ENCODE assay signal across 1 cellular context in genomic region chr10:68153473-68154210, GRCh38.
A peak's percentile ranks its signal among the peaks of the same experiment; 100 is the strongest.
TF ChIP-seq lines count a peak whose summit lies in the region.

No MANE protein-coding gene starts in this region.

TF ChIP-seq in HEK293, 187 proteins besides CTCF, POLR2A, EP300 and RAD21 (continued from another document and continues in another):
- TF ChIP-seq ZNF654 (tag by site-specific recombination; IDR thresholded peaks at IDR 0.05; ENCODE audit: low read depth) (peak; percentile 43), ZNF37A (tag by site-specific recombination; IDR thresholded peaks at IDR 0.05) (peak; percentile 67; the same call in 1 of the 2 replicates), REPIN1 (tag by site-specific recombination; IDR thresholded peaks at IDR 0.05; ENCODE audit: low read depth) (peak; percentile 7; the same call in 1 of the 2 replicates), ZFP3 (tag by site-specific recombination; IDR thresholded peaks at IDR 0.05; ENCODE audit: low read depth) (no peak), ZNF658 (tag by site-specific recombination; IDR thresholded peaks at IDR 0.05) (no peak), GFI1B (tag by site-specific recombination; IDR thresholded peaks at IDR 0.05) (peak; percentile 80; the same call in 1 of the 2 replicates), ZNF433 (tag by site-specific recombination; IDR thresholded peaks at IDR 0.05; ENCODE audit: low read depth) (no peak), PRDM10 (tag by site-specific recombination; IDR thresholded peaks at IDR 0.05) (peak; percentile 64), ZSCAN30 (tag by site-specific recombination; IDR thresholded peaks at IDR 0.05) (no peak), FEZF1 (tag by site-specific recombination; IDR thresholded peaks at IDR 0.05) (peak; percentile 61), ZNF529 (tag by site-specific recombination; IDR thresholded peaks at IDR 0.05; ENCODE audit: insufficient replicate concordance) (no peak), ZBTB1 (tag by site-specific recombination; IDR thresholded peaks at IDR 0.05) (0 out of 2 replicates have a peak, but pooled peaks have one; percentile 46), ZNF701 (tag by site-specific recombination; IDR thresholded peaks at IDR 0.05) (no peak), ZNF10 (tag by site-specific recombination; IDR thresholded peaks at IDR 0.05) (peak; percentile 96), ZSCAN23 (tag by site-specific recombination; IDR thresholded peaks at IDR 0.05) (peak; percentile 97), ZNF423 (tag by site-specific recombination; IDR thresholded peaks at IDR 0.05) (no peak), ZNF112 (tag by site-specific recombination; IDR thresholded peaks at IDR 0.05) (no peak), KLF8 (tag by site-specific recombination; IDR thresholded peaks at IDR 0.05) (peak; percentile 95), BCL11A (tag by site-specific recombination; IDR thresholded peaks at IDR 0.05; ENCODE audit: low read depth) (peak; percentile 96), SALL2 (tag by site-specific recombination; IDR thresholded peaks at IDR 0.05; ENCODE audit: borderline replicate concordance) (no peak), ZFP69B (tag by site-specific recombination; IDR thresholded peaks at IDR 0.05) (peak; percentile 89), YY2 (tag by site-specific recombination; IDR thresholded peaks at IDR 0.05) (0 out of 2 replicates have a peak, but pooled peaks have one; percentile 29), GLI4 (tag by site-specific recombination; IDR thresholded peaks at IDR 0.05) (no peak), ZNF169 (tag by site-specific recombination; IDR thresholded peaks at IDR 0.05) (no peak), ZNF501 (tag by site-specific recombination; IDR thresholded peaks at IDR 0.05) (no peak), ZNF175 (tag by site-specific recombination; IDR thresholded peaks at IDR 0.05) (no peak), EGR2 (tag by site-specific recombination; IDR thresholded peaks at IDR 0.05; ENCODE audit: low read depth) (no peak), ZNF221 (tag by site-specific recombination; IDR thresholded peaks at IDR 0.05; ENCODE audit: borderline replicate concordance) (no peak), TSHZ1 (tag by site-specific recombination; IDR thresholded peaks at IDR 0.05; ENCODE audit: borderline replicate concordance) (peak; percentile 99), ZNF214 (tag by site-specific recombination; IDR thresholded peaks at IDR 0.05; ENCODE audit: borderline replicate concordance) (no peak), ZNF768 (tag by site-specific recombination; IDR thresholded peaks at IDR 0.05) (no peak), RBAK (tag by site-specific recombination; IDR thresholded peaks at IDR 0.05) (no peak), ZNF211 (tag by site-specific recombination; IDR thresholded peaks at IDR 0.05; ENCODE audit: low read depth) (no peak), ZNF184 (tag by site-specific recombination; IDR thresholded peaks at IDR 0.05) (peak; percentile 87; the same call in 1 of the 2 replicates), ZNF404 (tag by site-specific recombination; IDR thresholded peaks at IDR 0.05) (no peak), ZNF677 (tag by site-specific recombination; IDR thresholded peaks at IDR 0.05) (no peak), ZNF621 (tag by site-specific recombination; IDR thresholded peaks at IDR 0.05) (no peak), ZNF624 (tag by site-specific recombination; IDR thresholded peaks at IDR 0.05) (no peak), KLF9 (tag by site-specific recombination; IDR thresholded peaks at IDR 0.05; ENCODE audit: low read depth) (peak; percentile 42; the same call in 1 of the 2 replicates), ZNF335 (tag by site-specific recombination; conservative IDR thresholded peaks at IDR 0.05) (peak; percentile 86), ZNF792 (tag by site-specific recombination; IDR thresholded peaks at IDR 0.05) (no peak), ZNF366 (tag by site-specific recombination; conservative IDR thresholded peaks at IDR 0.05) (peak; percentile 98), ZNF174 (tag by site-specific recombination; IDR thresholded peaks at IDR 0.05) (no peak)
- TF ChIP-seq, protein P1, sequence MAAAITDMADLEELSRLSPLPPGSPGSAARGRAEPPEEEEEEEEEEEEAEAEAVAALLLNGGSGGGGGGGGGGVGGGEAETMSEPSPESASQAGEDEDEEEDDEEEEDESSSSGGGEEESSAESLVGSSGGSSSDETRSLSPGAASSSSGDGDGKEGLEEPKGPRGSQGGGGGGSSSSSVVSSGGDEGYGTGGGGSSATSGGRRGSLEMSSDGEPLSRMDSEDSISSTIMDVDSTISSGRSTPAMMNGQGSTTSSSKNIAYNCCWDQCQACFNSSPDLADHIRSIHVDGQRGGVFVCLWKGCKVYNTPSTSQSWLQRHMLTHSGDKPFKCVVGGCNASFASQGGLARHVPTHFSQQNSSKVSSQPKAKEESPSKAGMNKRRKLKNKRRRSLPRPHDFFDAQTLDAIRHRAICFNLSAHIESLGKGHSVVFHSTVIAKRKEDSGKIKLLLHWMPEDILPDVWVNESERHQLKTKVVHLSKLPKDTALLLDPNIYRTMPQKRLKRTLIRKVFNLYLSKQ (tag by site-specific recombination; IDR thresholded peaks at IDR 0.05; ENCODE audit: borderline replicate concordance) = no peak
- TF ChIP-seq, protein P2, sequence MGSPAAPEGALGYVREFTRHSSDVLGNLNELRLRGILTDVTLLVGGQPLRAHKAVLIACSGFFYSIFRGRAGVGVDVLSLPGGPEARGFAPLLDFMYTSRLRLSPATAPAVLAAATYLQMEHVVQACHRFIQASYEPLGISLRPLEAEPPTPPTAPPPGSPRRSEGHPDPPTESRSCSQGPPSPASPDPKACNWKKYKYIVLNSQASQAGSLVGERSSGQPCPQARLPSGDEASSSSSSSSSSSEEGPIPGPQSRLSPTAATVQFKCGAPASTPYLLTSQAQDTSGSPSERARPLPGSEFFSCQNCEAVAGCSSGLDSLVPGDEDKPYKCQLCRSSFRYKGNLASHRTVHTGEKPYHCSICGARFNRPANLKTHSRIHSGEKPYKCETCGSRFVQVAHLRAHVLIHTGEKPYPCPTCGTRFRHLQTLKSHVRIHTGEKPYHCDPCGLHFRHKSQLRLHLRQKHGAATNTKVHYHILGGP (tag by site-specific recombination; IDR thresholded peaks at IDR 0.05) = peak; percentile 60; the same call in 1 of the 2 replicates
- TF ChIP-seq, protein P3, sequence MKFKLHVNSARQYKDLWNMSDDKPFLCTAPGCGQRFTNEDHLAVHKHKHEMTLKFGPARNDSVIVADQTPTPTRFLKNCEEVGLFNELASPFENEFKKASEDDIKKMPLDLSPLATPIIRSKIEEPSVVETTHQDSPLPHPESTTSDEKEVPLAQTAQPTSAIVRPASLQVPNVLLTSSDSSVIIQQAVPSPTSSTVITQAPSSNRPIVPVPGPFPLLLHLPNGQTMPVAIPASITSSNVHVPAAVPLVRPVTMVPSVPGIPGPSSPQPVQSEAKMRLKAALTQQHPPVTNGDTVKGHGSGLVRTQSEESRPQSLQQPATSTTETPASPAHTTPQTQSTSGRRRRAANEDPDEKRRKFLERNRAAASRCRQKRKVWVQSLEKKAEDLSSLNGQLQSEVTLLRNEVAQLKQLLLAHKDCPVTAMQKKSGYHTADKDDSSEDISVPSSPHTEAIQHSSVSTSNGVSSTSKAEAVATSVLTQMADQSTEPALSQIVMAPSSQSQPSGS (tag by site-specific recombination; IDR thresholded peaks at IDR 0.05; ENCODE audit: low read depth) = peak; percentile 84; the same call in 1 of the 2 replicates
- TF ChIP-seq, protein P4, sequence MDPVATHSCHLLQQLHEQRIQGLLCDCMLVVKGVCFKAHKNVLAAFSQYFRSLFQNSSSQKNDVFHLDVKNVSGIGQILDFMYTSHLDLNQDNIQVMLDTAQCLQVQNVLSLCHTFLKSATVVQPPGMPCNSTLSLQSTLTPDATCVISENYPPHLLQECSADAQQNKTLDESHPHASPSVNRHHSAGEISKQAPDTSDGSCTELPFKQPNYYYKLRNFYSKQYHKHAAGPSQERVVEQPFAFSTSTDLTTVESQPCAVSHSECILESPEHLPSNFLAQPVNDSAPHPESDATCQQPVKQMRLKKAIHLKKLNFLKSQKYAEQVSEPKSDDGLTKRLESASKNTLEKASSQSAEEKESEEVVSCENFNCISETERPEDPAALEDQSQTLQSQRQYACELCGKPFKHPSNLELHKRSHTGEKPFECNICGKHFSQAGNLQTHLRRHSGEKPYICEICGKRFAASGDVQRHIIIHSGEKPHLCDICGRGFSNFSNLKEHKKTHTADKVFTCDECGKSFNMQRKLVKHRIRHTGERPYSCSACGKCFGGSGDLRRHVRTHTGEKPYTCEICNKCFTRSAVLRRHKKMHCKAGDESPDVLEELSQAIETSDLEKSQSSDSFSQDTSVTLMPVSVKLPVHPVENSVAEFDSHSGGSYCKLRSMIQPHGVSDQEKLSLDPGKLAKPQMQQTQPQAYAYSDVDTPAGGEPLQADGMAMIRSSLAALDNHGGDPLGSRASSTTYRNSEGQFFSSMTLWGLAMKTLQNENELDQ (tag by site-specific recombination; IDR thresholded peaks at IDR 0.05; ENCODE audit: low read depth) = no peak
- TF ChIP-seq, protein P5, sequence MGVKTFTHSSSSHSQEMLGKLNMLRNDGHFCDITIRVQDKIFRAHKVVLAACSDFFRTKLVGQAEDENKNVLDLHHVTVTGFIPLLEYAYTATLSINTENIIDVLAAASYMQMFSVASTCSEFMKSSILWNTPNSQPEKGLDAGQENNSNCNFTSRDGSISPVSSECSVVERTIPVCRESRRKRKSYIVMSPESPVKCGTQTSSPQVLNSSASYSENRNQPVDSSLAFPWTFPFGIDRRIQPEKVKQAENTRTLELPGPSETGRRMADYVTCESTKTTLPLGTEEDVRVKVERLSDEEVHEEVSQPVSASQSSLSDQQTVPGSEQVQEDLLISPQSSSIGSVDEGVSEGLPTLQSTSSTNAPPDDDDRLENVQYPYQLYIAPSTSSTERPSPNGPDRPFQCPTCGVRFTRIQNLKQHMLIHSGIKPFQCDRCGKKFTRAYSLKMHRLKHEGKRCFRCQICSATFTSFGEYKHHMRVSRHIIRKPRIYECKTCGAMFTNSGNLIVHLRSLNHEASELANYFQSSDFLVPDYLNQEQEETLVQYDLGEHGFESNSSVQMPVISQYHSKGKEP (tag by site-specific recombination; IDR thresholded peaks at IDR 0.05) = peak; percentile 27; the same call in 1 of the 2 replicates
- TF ChIP-seq, protein P6, sequence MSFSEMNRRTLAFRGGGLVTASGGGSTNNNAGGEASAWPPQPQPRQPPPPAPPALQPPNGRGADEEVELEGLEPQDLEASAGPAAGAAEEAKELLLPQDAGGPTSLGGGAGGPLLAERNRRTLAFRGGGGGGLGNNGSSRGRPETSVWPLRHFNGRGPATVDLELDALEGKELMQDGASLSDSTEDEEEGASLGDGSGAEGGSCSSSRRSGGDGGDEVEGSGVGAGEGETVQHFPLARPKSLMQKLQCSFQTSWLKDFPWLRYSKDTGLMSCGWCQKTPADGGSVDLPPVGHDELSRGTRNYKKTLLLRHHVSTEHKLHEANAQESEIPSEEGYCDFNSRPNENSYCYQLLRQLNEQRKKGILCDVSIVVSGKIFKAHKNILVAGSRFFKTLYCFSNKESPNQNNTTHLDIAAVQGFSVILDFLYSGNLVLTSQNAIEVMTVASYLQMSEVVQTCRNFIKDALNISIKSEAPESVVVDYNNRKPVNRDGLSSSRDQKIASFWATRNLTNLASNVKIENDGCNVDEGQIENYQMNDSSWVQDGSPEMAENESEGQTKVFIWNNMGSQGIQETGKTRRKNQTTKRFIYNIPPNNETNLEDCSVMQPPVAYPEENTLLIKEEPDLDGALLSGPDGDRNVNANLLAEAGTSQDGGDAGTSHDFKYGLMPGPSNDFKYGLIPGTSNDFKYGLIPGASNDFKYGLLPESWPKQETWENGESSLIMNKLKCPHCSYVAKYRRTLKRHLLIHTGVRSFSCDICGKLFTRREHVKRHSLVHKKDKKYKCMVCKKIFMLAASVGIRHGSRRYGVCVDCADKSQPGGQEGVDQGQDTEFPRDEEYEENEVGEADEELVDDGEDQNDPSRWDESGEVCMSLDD (tag by site-specific recombination; IDR thresholded peaks at IDR 0.05) = no peak
